24 cellular contexts compared by ENCODE assay signal in the genomic region with DNA sequence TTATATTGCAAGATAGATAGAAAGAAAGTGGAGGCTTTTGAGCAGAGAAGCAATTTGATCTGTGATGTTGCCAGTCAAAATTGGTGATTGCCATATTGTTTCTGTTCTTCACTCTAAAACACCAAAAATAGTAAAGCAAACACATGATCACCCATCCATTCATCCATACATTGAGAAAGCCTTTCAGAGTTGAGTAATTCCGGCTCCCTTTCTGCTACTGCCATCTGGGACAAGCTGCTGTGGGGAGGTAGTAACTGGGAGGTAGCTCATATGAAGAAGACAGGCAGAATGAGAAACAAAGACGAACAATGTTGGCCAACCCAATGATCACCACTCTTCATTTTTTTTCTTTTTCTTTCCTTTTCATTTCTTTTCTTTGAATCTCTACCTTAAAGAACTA.
"Had no signal": no experiment of that assay in that cellular context is flagged by ENCODE, and none has a peak within 500 bp of the region (broad histone marks: within the 10 kb centered on the region; RNA-seq: fewer than 3 reads in every experiment).

No MANE protein-coding gene starts in this region.

- H3K4me1 ChIP-seq: esophagus muscularis mucosa, foreskin keratinocyte, left lung, lower lobe of right lung, tibial nerve had no signal

- H3K27ac Mint-ChIP-seq: activated CD4-positive, alpha-beta memory T cell treated with anti-CD3 and anti-CD28 coated beads, Interleukin-2, amount 10 ng/mL, durations not matched to agents 7 days and 5 days; activated CD4-positive, alpha-beta T cell treated with anti-CD3 and anti-CD28 coated beads, Interleukin-2, amount 10 ng/mL, durations not matched to agents 7 days and 5 days; activated T-helper 17 cell treated with anti-CD3 and anti-CD28 coated beads, Interleukin-2, amount 50 U/mL, for 72 hours; nephron had no signal

- H3K4me3 ChIP-seq: esophagus muscularis mucosa, left lung, lower lobe of right lung, tibial nerve had no signal

- FAIRE-seq: colon, islet of Langerhans had no signal

- ATAC-seq: activated T-cell treated with anti-CD3 and anti-CD28 coated beads, Interleukin-2, amount 50 U/mL, for 4 hours; activated T-helper 17 cell treated with anti-CD3 and anti-CD28 coated beads, Interleukin-2, amount 50 U/mL, for 72 hours; foreskin keratinocyte; left lung; lower lobe of right lung; right cardiac atrium had no signal

- H3K4me1 Mint-ChIP-seq: nephron had no signal

- H3K4me3 Mint-ChIP-seq: activated CD4-positive, alpha-beta memory T cell treated with anti-CD3 and anti-CD28 coated beads, Interleukin-2, amount 10 ng/mL, durations not matched to agents 7 days and 5 days; activated CD4-positive, alpha-beta T cell treated with anti-CD3 and anti-CD28 coated beads, Interleukin-2, amount 10 ng/mL, durations not matched to agents 7 days and 5 days; activated naive CD4-positive, alpha-beta T cell treated with anti-CD3 and anti-CD28 coated beads, Interleukin-2, amount 50 U/mL, for 24 hours; activated T-cell treated with anti-CD3 and anti-CD28 coated beads, Interleukin-2, amount 50 U/mL, for 4 hours; activated T-helper 17 cell treated with anti-CD3 and anti-CD28 coated beads, Interleukin-2, amount 50 U/mL, for 72 hours; nephron had no signal

- DNase-seq: activated CD4-positive, alpha-beta memory T cell treated with anti-CD3 and anti-CD28 coated beads, Interleukin-2, amount 10 ng/mL, durations not matched to agents 7 days and 5 days; activated CD4-positive, alpha-beta T cell treated with anti-CD3 and anti-CD28 coated beads for 1 hour; activated CD4-positive, alpha-beta T cell treated with anti-CD3 and anti-CD28 coated beads, Interleukin-2, amount 10 ng/mL, durations not matched to agents 7 days and 5 days; activated gamma-delta T cell treated with Interleukin-2 at 50 U/mL for 16 hours; activated T-cell treated with anti-CD3 and anti-CD28 coated beads, Interleukin-2, amount 50 U/mL, for 4 hours; anterior cingulate cortex; dermis blood vessel endothelial cell; effector CD4-positive, alpha-beta T cell; foreskin keratinocyte; left lung; lower lobe of right lung; mesenchymal stem cell; posterior cingulate gyrus; right cardiac atrium; stimulated activated CD4-positive, alpha-beta T cell treated with anti-CD3 and anti-CD28 coated beads, Interleukin-15, amount 100 ng/mL, for 24 hours; stimulated activated CD4-positive, alpha-beta T cell treated with anti-CD3 and anti-CD28 coated beads, Interleukin-2, amount 100 ng/mL, for 24 hours; stimulated activated naive CD4-positive, alpha-beta T cell had no signal

- H3K9me3 Mint-ChIP-seq: activated T-cell treated with anti-CD3 and anti-CD28 coated beads, Interleukin-2, amount 50 U/mL, for 4 hours; activated T-helper 17 cell treated with anti-CD3 and anti-CD28 coated beads, Interleukin-2, amount 50 U/mL, for 72 hours; nephron had no signal

- H3K36me3 Mint-ChIP-seq: activated naive CD4-positive, alpha-beta T cell treated with anti-CD3 and anti-CD28 coated beads, Interleukin-2, amount 50 U/mL, for 24 hours had no signal

- H3K9me3 ChIP-seq: esophagus muscularis mucosa, left lung, lower lobe of right lung, tibial nerve had no signal

- H3K27me3 ChIP-seq: esophagus muscularis mucosa, left lung, tibial nerve had no signal

- H3K27me3 Mint-ChIP-seq: activated CD4-positive, alpha-beta memory T cell treated with anti-CD3 and anti-CD28 coated beads, Interleukin-2, amount 10 ng/mL, durations not matched to agents 7 days and 5 days; activated CD4-positive, alpha-beta T cell treated with anti-CD3 and anti-CD28 coated beads, Interleukin-2, amount 10 ng/mL, durations not matched to agents 7 days and 5 days; activated naive CD4-positive, alpha-beta T cell treated with anti-CD3 and anti-CD28 coated beads, Interleukin-2, amount 50 U/mL, for 24 hours; activated T-helper 17 cell treated with anti-CD3 and anti-CD28 coated beads, Interleukin-2, amount 50 U/mL, for 72 hours had no signal

- H3K27ac ChIP-seq: esophagus muscularis mucosa, foreskin keratinocyte, left lung, lower lobe of right lung, tibial nerve had no signal

- H3K36me3 ChIP-seq: esophagus muscularis mucosa, left lung, lower lobe of right lung, tibial nerve had no signal
